8 cellular contexts compared by ENCODE assay signal in genomic region chr6:32952817-32953739, GRCh38. TPM values are rescaled to one million over a fixed set of nuclear protein-coding genes. Genes with fewer than 3 reads are reported as not detected.
DNase-seq lines count a peak whose midpoint lies in the region; ATAC-seq, FAIRE-seq and TF ChIP-seq lines count a peak whose summit lies in the region.

Gene HLA-DMA (minus strand): TSS chr6:32953097. CDS start chr6:32953036, 61 bp downstream.

- CTCF ChIA-PET in SK-N-SH (lab: Yijun Ruan, JAX), result interaction anchor here (0.6 to 10.8 kb wide), 28 partner anchors 11 to 1314 kb away, joined by 3 to 187 read pairs (median 4); partner anchors contain the start of genes BRD2, HLA-DMB, PSMB9 and TAP1

- no peaks in the 10 kb centered on the region for H4K20me1 ChIP-seq in SK-N-SH (ENCODE audit: insufficient read depth)

- H3K27ac Mint-ChIP-seq in activated naive CD8-positive, alpha-beta T cell treated with anti-CD3 and anti-CD28 coated beads for 36 hours, result peak within 1 kb of the TSS; percentile 78
- no peak within 1 kb of the TSS for H3K27ac Mint-ChIP-seq in glutamatergic neuron (ENCODE audit: unreplicated experiment)

- peaks cover 4% of the 10 kb centered on the region for H3K36me3 Mint-ChIP-seq in activated naive CD8-positive, alpha-beta T cell treated with anti-CD3 and anti-CD28 coated beads for 36 hours
- H3K36me3 Mint-ChIP-seq in glutamatergic neuron (ENCODE audit: unreplicated experiment), result no peaks in the 10 kb centered on the region

- no peak within 1 kb of the TSS for H3K27ac ChIP-seq in SK-N-SH (ENCODE audit: low read depth in 2 of 2, low read length in 1 of 2)
- H3K27ac ChIP-seq in ovary, result no peak within 1 kb of the TSS

- intact Hi-C loops in ovary (cut with DNase I), result no loop called here

- H3F3A ChIP-seq in SK-N-SH (replicated peaks; ENCODE audit: insufficient read depth), result no peaks in the 10 kb centered on the region

- peak; percentile 78 for FAIRE-seq in HTR-8/SVneo (lab: Jason Lieb, UNC)

- H3K36me3 ChIP-seq in SK-N-SH (replicated peaks in 1 of 2; ENCODE audit: control insufficient read depth in 1 of 2, insufficient read depth in 2 of 2, low read length in 1 of 2) (no peaks in the 10 kb centered on the region), ovary (no peaks in the 10 kb centered on the region)

- H3K4me3 Mint-ChIP-seq in activated naive CD8-positive, alpha-beta T cell treated with anti-CD3 and anti-CD28 coated beads for 36 hours, result peak within 1 kb of the TSS; percentile 67
- H3K4me3 Mint-ChIP-seq in glutamatergic neuron (ENCODE audit: unreplicated experiment), result no peak within 1 kb of the TSS

- H3K4me1 ChIP-seq in SK-N-SH (ENCODE audit: control insufficient read depth in 1 of 2, insufficient read depth in 2 of 2, low read depth in 1 of 2, low read length in 1 of 2) (peaks cover 0 to 6% of the 10 kb centered on the region in 2 experiments; a peak in 1 of 4 replicates), ovary (ENCODE audit: insufficient read depth) (peaks cover 2% of the 10 kb centered on the region)

- 52% methylated on average over 10 of the region's 10 CpGs for WGBS in SK-N-SH (ENCODE audit: low lambda C conversion rate)
- WGBS in ovary, 3 donors, result 39 to 60% (median 47%) methylated on average over 10 of the region's 10 CpGs

- peak; percentile 77 for TF ChIP-seq CTCF in SK-N-SH (IDR thresholded peaks at IDR 0.05)
- peak; percentile 54 for TF ChIP-seq CTCF in glutamatergic neuron (IDR thresholded peaks at IDR 0.05; ENCODE audit: partially characterized antibody, unreplicated experiment)
- peak in 2 of 3 donors; percentile 36 to 44 for TF ChIP-seq CTCF in ovary (IDR thresholded peaks at IDR 0.05)

- H2AFZ ChIP-seq in SK-N-SH (ENCODE audit: low read depth), result peak within 1 kb of the TSS; percentile 44; the same call in 1 of the 2 replicates

- H3K4me3 ChIP-seq in SK-N-SH (ENCODE audit: low read depth in 2 of 2, low read length in 1 of 2), result peak within 1 kb of the TSS in 1 of 2 experiments; percentile 27; a peak in 1 of 4 replicates
- H3K4me3 ChIP-seq in ovary, result no peak within 1 kb of the TSS

- H3K9me3 Mint-ChIP-seq in activated naive CD8-positive, alpha-beta T cell treated with anti-CD3 and anti-CD28 coated beads for 36 hours, result no peaks in the 10 kb centered on the region
- H3K9me3 Mint-ChIP-seq in glutamatergic neuron (ENCODE audit: unreplicated experiment), result peaks cover 4% of the 10 kb centered on the region

- no peak within 1 kb of the TSS for H3K9ac ChIP-seq in SK-N-SH

- TF ChIP-seq RAD21 in SK-N-SH (IDR thresholded peaks at IDR 0.05; ENCODE audit: low read length), result peak; percentile 47

- no peak for TF ChIP-seq EP300 in SK-N-SH (IDR thresholded peaks at IDR 0.05; ENCODE audit: borderline replicate concordance in 1 of 2, low read depth in 1 of 2, low read length in 1 of 2)
- no peak for TF ChIP-seq EP300 in ovary (IDR thresholded peaks at IDR 0.05)

- H3K27me3 ChIP-seq in SK-N-SH (ENCODE audit: insufficient read depth) (no peaks in the 10 kb centered on the region), ovary (no peaks in the 10 kb centered on the region)

- H3K79me2 ChIP-seq in SK-N-SH (ENCODE audit: insufficient read depth), result no peaks in the 10 kb centered on the region

- TF ChIP-seq POLR2A in ovary (IDR thresholded peaks at IDR 0.05), result no peak

- no peaks in the 10 kb centered on the region for H3K27me3 Mint-ChIP-seq in activated naive CD8-positive, alpha-beta T cell treated with anti-CD3 and anti-CD28 coated beads for 36 hours
- peaks cover 5% of the 10 kb centered on the region for H3K27me3 Mint-ChIP-seq in glutamatergic neuron (ENCODE audit: unreplicated experiment)

- H3K9me3 ChIP-seq in SK-N-SH (peaks cover 4% of the 10 kb centered on the region; the same call in 1 of the 2 replicates), ovary (no peaks in the 10 kb centered on the region)

- peaks cover 72% of the 10 kb centered on the region for H3K4me1 Mint-ChIP-seq in activated naive CD8-positive, alpha-beta T cell treated with anti-CD3 and anti-CD28 coated beads for 36 hours
- no peaks in the 10 kb centered on the region for H3K4me1 Mint-ChIP-seq in glutamatergic neuron (ENCODE audit: low read depth, unreplicated experiment)

- H3K9me2 ChIP-seq in SK-N-SH, result no peaks in the 10 kb centered on the region

- peak; percentile 71 for ATAC-seq in GM21515 (IDR thresholded peaks at IDR 0.05; ENCODE audit: unreplicated experiment)

- peak within 1 kb of the TSS; percentile 51; the same call in 1 of the 2 replicates for H3K4me2 ChIP-seq in SK-N-SH

- peak; percentile 89 for DNase-seq in ELR (ENCODE audit: low read depth)
- peak; percentile 75 for DNase-seq in HTR-8/SVneo (ENCODE audit: insufficient read length, low spot score)
- DNase-seq in SK-N-SH, result peak; percentile 42
- DNase-seq in activated naive CD8-positive, alpha-beta T cell treated with anti-CD3 and anti-CD28 coated beads for 36 hours, result peak; percentile 64
- peak; percentile 63 for DNase-seq in glutamatergic neuron
- peak; percentile 26 to 66 (median 50) for DNase-seq in ovary
- DNase-seq in OCI-M2 (lab: John Stamatoyannopoulos, UW; ENCODE audit: unreplicated experiment), result no peak

- POLR2A ChIA-PET in SK-N-SH (lab: Yijun Ruan, JAX), result interaction anchor here (0.5 to 1.3 kb wide), 2 partner anchors 19 to 31 kb away, joined by 3 to 7 read pairs; no protein-coding TSS in a partner anchor

TF ChIP-seq in SK-N-SH, 30 proteins besides CTCF, POLR2A, EP300 and RAD21:
- TF ChIP-seq SMC3 (IDR thresholded peaks at IDR 0.05; ENCODE audit: low read depth, low read length) (peak; percentile 49; the same call in 1 of the 2 replicates), NRF1 (IDR thresholded peaks at IDR 0.05; ENCODE audit: low read depth, low read length) (no peak), SIN3A (IDR thresholded peaks at IDR 0.05; ENCODE audit: borderline replicate concordance, low read depth, low read length) (0 out of 2 replicates have a peak, but pooled peaks have one; percentile 27), RFX5 (IDR thresholded peaks at IDR 0.05; ENCODE audit: low read length) (peak; percentile 99), PBX3 (IDR thresholded peaks at IDR 0.05) (0 out of 2 replicates have a peak, but pooled peaks have one; percentile 5), JUND (IDR thresholded peaks at IDR 0.05) (no peak), TAF1 (IDR thresholded peaks at IDR 0.05; ENCODE audit: borderline replicate concordance, low read depth, low read length) (no peak)

RNA-seq across cellular contexts. Expression of gene HLA-DMA, which starts in this region (rescaled TPM):
- polyA plus RNA-seq in SK-N-SH (2012; rRNA removed), result 1.2 and 1.5 TPM in 2 replicates
- 0.75 and 1.3 TPM in 2 replicates for polyA plus RNA-seq in SK-N-SH (2012; cell fraction: cytosol; rRNA removed)
- 6.5 and 7.7 TPM in 2 replicates for polyA plus RNA-seq in SK-N-SH (2012; cell fraction: nucleus; rRNA removed)
- total RNA-seq in activated naive CD8-positive, alpha-beta T cell treated with anti-CD3 and anti-CD28 coated beads for 36 hours, result 10 to 100 TPM; 15.8 to 16.9 TPM
- total RNA-seq in glutamatergic neuron (ENCODE audit: unreplicated experiment), result 0.76 TPM
- 10 to 100 TPM in 6 of 7 donors, 1 to 10 TPM in 1; 5.7 to 50.4 (median 18.5) TPM for total RNA-seq in ovary
- 100 to 1,000 TPM in 1 of 2 donors, 10 to 100 TPM in 1; 19.2 to 162 TPM for polyA plus RNA-seq in ovary

Comparison
In these comparisons a context has a peak if more than half of its experiments do, and no peak if none do; other contexts are left out.
1. Peak in DNase-seq in glutamatergic neuron; RNA of the gene not detected or under 1 TPM.